In genomic region chr5:40436535-40437237, GRCh38 we compare ENCODE assay signal across 1 cellular context.
TF ChIP-seq lines count a peak whose summit lies in the region.

No MANE protein-coding gene starts in this region.

TF ChIP-seq in WTC11, 78 proteins besides CTCF, POLR2A, EP300 and RAD21 (continued from another document):
- no peak for TF ChIP-seq USF2 (CRISPR knock-in tag; IDR thresholded peaks at IDR 0.05)
- no peak for TF ChIP-seq E2F1 (CRISPR knock-in tag; IDR thresholded peaks at IDR 0.05)
- no peak for TF ChIP-seq CBFB (CRISPR knock-in tag; IDR thresholded peaks at IDR 0.05; ENCODE audit: low read depth)
- no peak for TF ChIP-seq SOX15 (CRISPR knock-in tag; IDR thresholded peaks at IDR 0.05)
- no peak for TF ChIP-seq RORB (CRISPR knock-in tag; IDR thresholded peaks at IDR 0.05)
- TF ChIP-seq ATF6 (CRISPR knock-in tag; IDR thresholded peaks at IDR 0.05) = no peak
- TF ChIP-seq GRHL2 (CRISPR knock-in tag; IDR thresholded peaks at IDR 0.05; ENCODE audit: insufficient replicate concordance, severe bottlenecking) = no peak
